ENCODE assay signal across 10 cellular contexts in the genomic region with DNA sequence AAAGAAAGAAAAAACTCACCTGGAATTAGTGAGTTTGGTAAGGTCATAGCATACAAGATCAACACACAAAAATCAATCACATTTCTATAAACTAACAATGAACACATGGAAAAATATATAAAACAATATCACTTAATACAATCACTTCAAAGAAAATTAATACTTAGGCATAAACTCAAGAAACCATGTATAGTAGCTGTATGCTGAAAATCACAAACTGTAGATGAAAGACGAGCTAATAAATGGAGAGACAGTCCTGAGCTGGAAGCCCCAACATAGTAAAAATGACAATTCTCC.
DNase-seq lines count a peak whose midpoint lies in the region; ATAC-seq, FAIRE-seq and TF ChIP-seq lines count a peak whose summit lies in the region.
"Had no signal": no experiment of that assay in that cellular context is flagged by ENCODE, and none has a peak within 500 bp of the region (broad histone marks: within the 10 kb centered on the region; RNA-seq: fewer than 3 reads in every experiment).

No MANE protein-coding gene starts in this region.

- H3K36me3 ChIP-seq in liver (ENCODE audit: control insufficient read depth in 4 of 4, insufficient read depth in 3 of 4, low read depth in 1 of 4, low read length in 3 of 4) (no peaks in the 10 kb centered on the region), HepG2 (replicated peaks in 1 of 2; ENCODE audit: control insufficient read depth in 1 of 2, insufficient read depth in 2 of 2, low read length in 2 of 2) (no peaks in the 10 kb centered on the region), ascending aorta (no peaks in the 10 kb centered on the region), uterus (no peaks in the 10 kb centered on the region)

- FAIRE-seq in HepG2 (lab: Jason Lieb, UNC): no peak
- FAIRE-seq: colon had no signal

- H3K9me3 Mint-ChIP-seq in naive thymus-derived CD8-positive, alpha-beta T cell: peaks cover 0 to 4% (median 0%) of the 10 kb centered on the region in 9 donors

- WGBS in liver: 97% methylated on average over 1 of the region's 1 CpG
- 93% methylated on average over 1 of the region's 1 CpG for WGBS in HepG2 (ENCODE audit: low lambda C conversion rate)

- in situ Hi-C loops in HepG2 (cut with HindIII; ENCODE audit: extremely low pct_ligation_motif_present, low pct_unique_long_range_greater_than_20kb): no loop called here

- DNase-seq in HepG2 (ENCODE audit: low spot score): no peak
- DNase-seq in ascending aorta (ENCODE audit: low spot score in 2 of 2): no peak
- no peak for DNase-seq in naive thymus-derived CD8-positive, alpha-beta T cell
- no peak for DNase-seq in uterus
- DNase-seq in activated gamma-delta T cell (lab: John Stamatoyannopoulos, UW): no peak
- DNase-seq in globus pallidus (ENCODE audit: low spot score): no peak
- DNase-seq: NCI-H526 treated with DMSO at 0.1 percent for 48 hours had no signal

- H3K27ac Mint-ChIP-seq in naive thymus-derived CD8-positive, alpha-beta T cell: peak overlapping the region; percentile 85 to 99 (median 96)

- intact Hi-C loops in HepG2 (cut with micrococcal nuclease; ENCODE audit: unreplicated experiment) (no loop called here), ascending aorta (cut with DNase I) (loop anchor here (2.0 to 5.0 kb wide), 3 partner anchors 53 to 266 kb away; no protein-coding TSS in a partner anchor), uterus (cut with DNase I; ENCODE audit: low total_unique reads) (no loop called here)

- no peak for TF ChIP-seq CTCF in liver (IDR thresholded peaks at IDR 0.05; ENCODE audit: low read depth, low read length, missing input control)
- TF ChIP-seq CTCF in HepG2 (CRISPR knock-in tag; IDR thresholded peaks at IDR 0.05): no peak
- TF ChIP-seq CTCF in ascending aorta (IDR thresholded peaks at IDR 0.05): no peak
- no peak for TF ChIP-seq CTCF in uterus (IDR thresholded peaks at IDR 0.05)

- H3K27me3 ChIP-seq in liver (ENCODE audit: control insufficient read depth in 4 of 4, insufficient read depth in 4 of 4, low read length in 3 of 4) (no peaks in the 10 kb centered on the region), HepG2 (ENCODE audit: control insufficient read depth in 1 of 2, insufficient read depth in 2 of 2, low read length in 2 of 2) (peaks cover 0 to 23% of the 10 kb centered on the region in 2 experiments; a peak in 2 of 5 replicates), ascending aorta (no peaks in the 10 kb centered on the region), uterus (no peaks in the 10 kb centered on the region)

- H3K9ac ChIP-seq in liver (ENCODE audit: low read depth in 1 of 2, low read length in 2 of 2) (no peak overlapping the region), HepG2 (ENCODE audit: insufficient read depth, low read depth, low read length) (no peak overlapping the region)

- peaks cover 0 to 12% (median 3%) of the 10 kb centered on the region in 4 donors for H3K4me1 ChIP-seq in liver (ENCODE audit: control insufficient read depth in 4 of 4, insufficient read depth in 4 of 4, low read length in 3 of 4)
- H3K4me1 ChIP-seq in HepG2 (ENCODE audit: insufficient read depth, low read length): peaks cover 12% of the 10 kb centered on the region
- peaks cover 16 to 32% of the 10 kb centered on the region in 2 donors for H3K4me1 ChIP-seq in ascending aorta
- H3K4me1 ChIP-seq in uterus: no peaks in the 10 kb centered on the region

- no peak for ATAC-seq in HepG2
- ATAC-seq in naive thymus-derived CD8-positive, alpha-beta T cell: no peak
- no peak for ATAC-seq in GM21381 (IDR thresholded peaks at IDR 0.05; ENCODE audit: unreplicated experiment)

- BruUV-seq in HepG2 (replicated peaks; lab: Mats Ljungman, UMichigan): no TSS peak

- H3K4me3 Mint-ChIP-seq in naive thymus-derived CD8-positive, alpha-beta T cell: peak overlapping the region; percentile 93 to 99 (median 96)

- TF ChIP-seq EP300 in HepG2 (IDR thresholded peaks at IDR 0.05; ENCODE audit: low read depth in 2 of 2, low read length in 2 of 2): no peak
- no peak for TF ChIP-seq EP300 in HepG2 (CRISPR knock-in tag; IDR thresholded peaks at IDR 0.05; ENCODE audit: borderline replicate concordance)

- H3K4me1 Mint-ChIP-seq in naive thymus-derived CD8-positive, alpha-beta T cell: peaks cover 15 to 35% (median 33%) of the 10 kb centered on the region in 4 donors

- no peak overlapping the region for H3K4me2 ChIP-seq in HepG2 (ENCODE audit: low read depth, low read length)

- H3K27ac ChIP-seq in liver (ENCODE audit: low read depth in 1 of 2, low read length in 2 of 2): peak overlapping the region; percentile 85 to 91
- no peak overlapping the region for H3K27ac ChIP-seq in HepG2 (ENCODE audit: extremely low read length, insufficient read depth, low read length)
- H3K27ac ChIP-seq in ascending aorta: peak overlapping the region; percentile 81 to 94
- peak overlapping the region; percentile 87 to 91 for H3K27ac ChIP-seq in uterus

- no peak for TF ChIP-seq RAD21 in liver (IDR thresholded peaks at IDR 0.05)
- TF ChIP-seq RAD21 in HepG2 (CRISPR knock-in tag; IDR thresholded peaks at IDR 0.05): no peak

- H4K20me1 ChIP-seq in HepG2 (ENCODE audit: insufficient read depth, low read length): no peaks in the 10 kb centered on the region

- POLR2A ChIA-PET in HepG2 (lab: Yijun Ruan, JAX): no interaction called here
- POLR2A ChIA-PET in naive thymus-derived CD8-positive, alpha-beta T cell (lab: Charles Lee): interaction anchor here (0.7 to 3.1 kb wide), 8 partner anchors 11 to 266 kb away, joined by 3 to 21 read pairs (median 8); a partner anchor contains a TSS

- no peaks in the 10 kb centered on the region for H3K79me2 ChIP-seq in HepG2 (ENCODE audit: insufficient read depth, low read length)

- CTCF ChIA-PET in HepG2 (lab: Yijun Ruan, JAX; ENCODE audit: low intra/inter-chr PET ratio, low total read pairs): no interaction called here

- H3K9me3 ChIP-seq in liver (ENCODE audit: control insufficient read depth in 4 of 4, low read length in 3 of 4) (no peaks in the 10 kb centered on the region), HepG2 (ENCODE audit: low read length) (peaks cover 8% of the 10 kb centered on the region), ascending aorta (no peaks in the 10 kb centered on the region), uterus (peaks cover 0 to 7% of the 10 kb centered on the region in 2 donors)

- no peak for TF ChIP-seq POLR2A in HepG2 (IDR thresholded peaks at IDR 0.05; ENCODE audit: insufficient read depth in 1 of 2, low read depth in 2 of 2, low read length in 2 of 2)
- TF ChIP-seq POLR2A in uterus (IDR thresholded peaks at IDR 0.05): no peak

- no peaks in the 10 kb centered on the region for H3K36me3 Mint-ChIP-seq in naive thymus-derived CD8-positive, alpha-beta T cell

- no peak overlapping the region for H2AFZ ChIP-seq in HepG2 (ENCODE audit: low read length)

- H3K4me3 ChIP-seq in liver (ENCODE audit: low read depth in 1 of 3, low read length in 3 of 3) (no peak overlapping the region), HepG2 (replicated peaks in 1 of 3; ENCODE audit: insufficient read depth in 1 of 3, low read depth in 2 of 3, low read length in 3 of 3) (no peak overlapping the region), ascending aorta (no peak overlapping the region), uterus (no peak overlapping the region)

- H3K27me3 Mint-ChIP-seq in naive thymus-derived CD8-positive, alpha-beta T cell: no peaks in the 10 kb centered on the region

TF ChIP-seq in liver, 16 proteins besides CTCF, POLR2A, EP300 and RAD21:
- no peak for TF ChIP-seq YY1 (IDR thresholded peaks at IDR 0.05)
- no peak for TF ChIP-seq RXRA (IDR thresholded peaks at IDR 0.05)
- TF ChIP-seq JUND (IDR thresholded peaks at IDR 0.05): no peak
- TF ChIP-seq NR2F2 (IDR thresholded peaks at IDR 0.05): no peak
- TF ChIP-seq FOXA2 (IDR thresholded peaks at IDR 0.05): no peak

TF ChIP-seq in HepG2, 621 proteins besides CTCF, POLR2A, EP300 and RAD21:
- TF ChIP-seq SATB2 (CRISPR knock-in tag; IDR thresholded peaks at IDR 0.05) (no peak), PAF1 (CRISPR knock-in tag; IDR thresholded peaks at IDR 0.05) (no peak)
